In the genomic region with DNA sequence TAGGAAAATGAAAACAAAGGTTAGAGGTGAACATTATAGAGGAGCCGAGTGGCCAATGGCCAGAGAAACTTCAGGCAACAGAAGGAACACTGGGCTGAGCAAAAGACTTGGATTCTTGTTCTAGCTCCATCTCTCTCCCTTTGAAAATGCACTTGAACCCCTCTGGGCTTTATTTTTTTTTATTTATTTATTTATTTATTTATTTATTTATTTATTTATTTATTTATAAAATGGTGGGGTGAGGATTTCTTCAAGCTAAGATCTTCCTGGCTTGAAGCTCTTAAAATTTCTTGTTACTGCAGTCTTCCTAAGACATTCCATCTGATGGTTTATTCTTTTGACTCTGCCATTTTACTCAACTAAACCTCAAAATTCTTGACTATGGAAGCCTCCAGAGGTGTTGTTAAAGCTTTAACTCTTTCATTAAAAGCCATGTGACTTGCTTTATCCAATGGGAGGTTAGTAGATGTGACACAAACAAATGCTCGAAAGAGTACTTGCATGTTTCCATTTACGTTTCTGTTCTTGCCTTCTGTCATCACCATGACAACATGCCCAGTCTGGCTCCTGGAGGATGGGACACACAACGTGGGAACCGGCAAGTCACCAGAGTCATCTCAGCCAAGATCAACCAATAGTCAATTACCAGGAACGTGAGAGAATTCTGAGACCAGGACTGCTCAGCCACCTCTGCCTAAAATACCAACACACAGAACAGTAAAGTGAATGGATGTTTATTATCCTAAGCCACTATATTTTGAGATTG, we compare ENCODE assay signal across 21 cellular contexts.
"Had no signal": no experiment of that assay in that cellular context is flagged by ENCODE, and none has a peak within 500 bp of the region (broad histone marks: within the 10 kb centered on the region; RNA-seq: fewer than 3 reads in every experiment).

No MANE protein-coding gene starts in this region.

- H3K4me3 Mint-ChIP-seq: stimulated activated naive B cell treated with anti-CD40 and anti-IgM and Interleukin-4, amounts not matched to agents 10 μg/mL and 1 μg/mL and 100 μg/mL, for 72 hours; stimulated activated naive CD8-positive, alpha-beta T cell treated with anti-CD3 and anti-CD28 coated beads, Interleukin-15, amount 100 ng/mL, for 72 hours had no signal

- H3K9me3 Mint-ChIP-seq: stimulated activated naive B cell treated with anti-CD40 and anti-IgM and Interleukin-4, amounts not matched to agents 10 μg/mL and 1 μg/mL and 100 μg/mL, for 72 hours had no signal

- H3K4me1 Mint-ChIP-seq: stimulated activated naive B cell treated with anti-CD40 and anti-IgM and Interleukin-4, amounts not matched to agents 10 μg/mL and 1 μg/mL and 100 μg/mL, for 72 hours; stimulated activated naive CD8-positive, alpha-beta T cell treated with anti-CD3 and anti-CD28 coated beads, Interleukin-15, amount 100 ng/mL, for 72 hours had no signal

- H3K27me3 ChIP-seq: dorsolateral prefrontal cortex, heart left ventricle, testis, tibial nerve, upper lobe of right lung, vagina had no signal

- FAIRE-seq: endometrium, frontal cortex had no signal

- H3K36me3 ChIP-seq: heart left ventricle, tibial nerve, upper lobe of right lung, vagina had no signal

- ATAC-seq: esophagus mucosa; heart left ventricle; left lobe of liver; sciatic nerve; stimulated activated naive B cell treated with anti-CD40 and anti-IgM and Interleukin-4, amounts not matched to agents 10 μg/mL and 1 μg/mL and 100 μg/mL, for 72 hours; stimulated activated naive CD8-positive, alpha-beta T cell treated with anti-CD3 and anti-CD28 coated beads, Interleukin-15, amount 100 ng/mL, for 72 hours; upper lobe of right lung had no signal

- H3K27ac Mint-ChIP-seq: stimulated activated naive B cell treated with anti-CD40 and anti-IgM and Interleukin-4, amounts not matched to agents 10 μg/mL and 1 μg/mL and 100 μg/mL, for 72 hours; stimulated activated naive CD8-positive, alpha-beta T cell treated with anti-CD3 and anti-CD28 coated beads, Interleukin-15, amount 100 ng/mL, for 72 hours had no signal

- DNase-seq: cortex of kidney; dorsolateral prefrontal cortex; effector CD8-positive, alpha-beta T cell; heart left ventricle; hypothalamus; islet precursor cell; mammary epithelial cell; posterior cingulate gyrus; stimulated activated CD4-positive, alpha-beta T cell treated with anti-CD3 and anti-CD28 coated beads, Interleukin-2, amount 100 ng/mL, for 24 hours; stimulated activated CD4-positive, alpha-beta T cell treated with anti-CD3 and anti-CD28 coated beads, Interleukin-4, amount 100 ng/mL, for 4 hours; stimulated activated naive B cell treated with anti-CD40 and anti-IgM and Interleukin-4, amounts not matched to agents 10 μg/mL and 1 μg/mL and 100 μg/mL, for 72 hours; stimulated activated naive CD8-positive, alpha-beta T cell treated with anti-CD3 and anti-CD28 coated beads, Interleukin-15, amount 100 ng/mL, for 72 hours; testis; upper lobe of right lung had no signal

- H3K9me3 ChIP-seq: heart left ventricle, testis, tibial nerve, upper lobe of right lung, vagina had no signal

- H3K36me3 Mint-ChIP-seq: stimulated activated naive B cell treated with anti-CD40 and anti-IgM and Interleukin-4, amounts not matched to agents 10 μg/mL and 1 μg/mL and 100 μg/mL, for 72 hours had no signal

- H3K4me3 ChIP-seq: dorsolateral prefrontal cortex, heart left ventricle, testis, tibial nerve, upper lobe of right lung, vagina had no signal

- H3K27ac ChIP-seq: heart left ventricle, testis, tibial nerve, upper lobe of right lung, vagina had no signal
